ENCODE assay signal across 21 cellular contexts in genomic region chr5:180469586-180469865, GRCh38. TPM values are rescaled to one million over a fixed set of nuclear protein-coding genes. Genes with fewer than 3 reads are reported as not detected.
DNase-seq lines count a peak whose midpoint lies in the region; ATAC-seq and TF ChIP-seq lines count a peak whose summit lies in the region.
"Had no signal": no experiment of that assay in that cellular context is flagged by ENCODE, and none has a peak within 500 bp of the region (broad histone marks: within the 10 kb centered on the region; RNA-seq: fewer than 3 reads in every experiment).

No MANE protein-coding gene starts in this region.

- peaks cover 0 to 18% (median 0%) of the 10 kb centered on the region in 9 donors for H3K4me1 ChIP-seq in heart right ventricle
- H3K4me1 ChIP-seq: BE2C, HAP-1 had no signal

- H3K36me3 Mint-ChIP-seq in chondrocyte (ENCODE audit: low read depth) (no peaks in the 10 kb centered on the region), mesothelial cell of epicardium (no peaks in the 10 kb centered on the region)
- H3K36me3 Mint-ChIP-seq: CD4-positive, CD25-positive, alpha-beta regulatory T cell; CD8-positive, alpha-beta memory T cell had no signal

- TF ChIP-seq CTCF in heart right ventricle (IDR thresholded peaks at IDR 0.05) (no peak), chondrocyte (IDR thresholded peaks at IDR 0.05) (no peak), mesothelial cell of epicardium (IDR thresholded peaks at IDR 0.05; ENCODE audit: unreplicated experiment) (no peak)

- peaks cover 0 to 29% (median 16%) of the 10 kb centered on the region in 7 donors for H3K27me3 ChIP-seq in heart right ventricle

- intact Hi-C loops in cardiac septum (cut with DNase I) (no loop called here), heart right ventricle (cut with DNase I) (loop anchor here in 3 of 10 donors (2.0 to 10.0 kb wide), 3 partner anchors 175 to 345 kb away; no protein-coding TSS in a partner anchor), posterior vena cava (cut with DNase I) (no loop called here)

- no peak overlapping the region for H3K4me3 Mint-ChIP-seq in chondrocyte (ENCODE audit: unreplicated experiment)
- no peak overlapping the region for H3K4me3 Mint-ChIP-seq in mesothelial cell of epicardium
- H3K4me3 Mint-ChIP-seq: CD4-positive, CD25-positive, alpha-beta regulatory T cell; CD8-positive, alpha-beta memory T cell had no signal

- DNase-seq in cardiac septum (ENCODE audit: low spot score) (peak; percentile 57), heart right ventricle (no peak), chondrocyte (ENCODE audit: low spot score) (peak; percentile 66), posterior vena cava (ENCODE audit: low spot score) (peak; percentile 46), mesothelial cell of epicardium (ENCODE audit: low spot score in 2 of 2, unreplicated experiment in 2 of 2) (no peak)
- DNase-seq: ACHN; BE2C; C1 segment of cervical spinal cord; CD4-positive, CD25-positive, alpha-beta regulatory T cell; CD8-positive, alpha-beta memory T cell; COR-L47; DMS 273 treated with DMSO at 0.1 percent for 48 hours; DMS53; DND-41; EL; GM23248; IMR-90 had no signal

- no peak for ATAC-seq in heart right ventricle
- ATAC-seq in GM21447 (IDR thresholded peaks at IDR 0.05; ENCODE audit: unreplicated experiment): no peak
- no peak for ATAC-seq in GM21360 (IDR thresholded peaks at IDR 0.05; ENCODE audit: unreplicated experiment)
- ATAC-seq: GM12878 had no signal

- H3K27ac ChIP-seq in heart right ventricle: no peak overlapping the region
- H3K27ac ChIP-seq: GM23248 had no signal

- WGBS in heart right ventricle, 2 donors: 75 to 88% methylated on average over 2 of the region's 2 CpGs

- no peak overlapping the region for H3K27ac Mint-ChIP-seq in chondrocyte (ENCODE audit: unreplicated experiment)
- H3K27ac Mint-ChIP-seq in mesothelial cell of epicardium: no peak overlapping the region

- H3K27me3 Mint-ChIP-seq in chondrocyte (ENCODE audit: low read depth): peaks cover 11% of the 10 kb centered on the region
- peaks cover 17% of the 10 kb centered on the region for H3K27me3 Mint-ChIP-seq in mesothelial cell of epicardium (ENCODE audit: low read depth)

- H3K9me3 Mint-ChIP-seq in chondrocyte (ENCODE audit: low read depth) (no peaks in the 10 kb centered on the region), mesothelial cell of epicardium (no peaks in the 10 kb centered on the region)
- H3K9me3 Mint-ChIP-seq: CD4-positive, CD25-positive, alpha-beta regulatory T cell; CD8-positive, alpha-beta memory T cell had no signal

- no peak overlapping the region for H3K4me3 ChIP-seq in heart right ventricle
- H3K4me3 ChIP-seq: GM12878, GM23248, HAP-1 had no signal

- H3K9me3 ChIP-seq in heart right ventricle: no peaks in the 10 kb centered on the region
- H3K9me3 ChIP-seq: BE2C, HAP-1 had no signal

- no peaks in the 10 kb centered on the region for H3K36me3 ChIP-seq in heart right ventricle
- H3K36me3 ChIP-seq: BE2C, HAP-1 had no signal

- H3K4me1 Mint-ChIP-seq in chondrocyte (ENCODE audit: low read depth) (peaks cover 6% of the 10 kb centered on the region), mesothelial cell of epicardium (peaks cover 20% of the 10 kb centered on the region)

RNA-seq across cellular contexts. Expression of gene CNOT6, which starts 24.7 kb away (rescaled TPM):
- total RNA-seq in cardiac septum (18.4 TPM), heart right ventricle (10 to 100 TPM in 9 of 10 donors, 1 to 10 TPM in 1; 9.4 to 20.5 (median 14.0) TPM), chondrocyte (20.4 to 24.7 TPM (median 22.5 TPM) in 3 replicates), posterior vena cava (10 to 100 TPM; 19.9 to 22.6 TPM), mesothelial cell of epicardium (50.4 to 54.4 TPM (median 53.7 TPM) in 3 replicates)
- polyA plus RNA-seq in heart right ventricle: 1 to 10 TPM; 3.8 to 4.7 TPM

Comparison
In these comparisons a context has a peak if more than half of its experiments do, and no peak if none do; other contexts are left out.
1. DNase-seq: peak in cardiac septum (single experiment), chondrocyte (single experiment) and posterior vena cava (single experiment); none in heart right ventricle (0 of 2) and mesothelial cell of epicardium (0 of 2).